Comparison of ENCODE assay signal across 19 cellular contexts in the genomic region with DNA sequence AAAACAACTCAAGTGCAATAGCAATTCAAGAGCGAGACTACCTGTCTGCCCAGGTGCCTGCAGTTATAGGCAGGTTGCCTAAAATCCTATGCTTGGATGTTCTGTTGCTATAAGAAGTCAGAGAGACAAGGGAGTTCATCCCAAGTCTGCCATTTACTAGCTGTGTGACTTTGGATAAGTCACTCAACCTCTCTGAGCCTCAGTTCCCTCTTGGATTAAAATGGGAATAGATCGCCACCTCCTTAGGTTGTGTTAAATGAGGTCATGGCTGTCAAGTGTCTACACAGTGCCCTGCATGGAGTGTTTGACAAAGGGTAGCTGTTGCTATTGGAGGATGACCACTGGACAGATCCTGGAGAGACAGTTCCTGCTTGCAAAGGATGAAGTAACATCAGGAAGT. TPM values are rescaled to one million over a fixed set of nuclear protein-coding genes. Genes with fewer than 3 reads are reported as not detected.
DNase-seq lines count a peak whose midpoint lies in the region; ATAC-seq, FAIRE-seq and TF ChIP-seq lines count a peak whose summit lies in the region.
"Had no signal": no experiment of that assay in that cellular context is flagged by ENCODE, and none has a peak within 500 bp of the region (broad histone marks: within the 10 kb centered on the region; RNA-seq: fewer than 3 reads in every experiment).

No MANE protein-coding gene starts in this region.

- H2BK12ac ChIP-seq in H9 (ENCODE audit: insufficient read length, low read depth, low read length), result no peak overlapping the region

- H4K5ac ChIP-seq in H9 (ENCODE audit: insufficient read length, low read depth, low read length), result no peak overlapping the region

- no peak for FAIRE-seq in pancreas (lab: Jason Lieb, UNC)
- FAIRE-seq: G401.6, H54, urothelium cell line had no signal

- H2BK120ac ChIP-seq in H9 (ENCODE audit: low read depth, low read length, poor library complexity, severe bottlenecking), result no peak overlapping the region

- no peaks in the 10 kb centered on the region for H3K36me3 ChIP-seq in pancreas

- peak overlapping the region; percentile 82 for H3K4me3 Mint-ChIP-seq in activated CD4-positive, alpha-beta T cell treated with anti-CD3 and anti-CD28 coated beads, Interleukin-2, amount 10 ng/mL, durations not matched to agents 24 days and 14 days
- peak overlapping the region; percentile 77 to 86; a peak in 4 of 5 replicates for H3K4me3 Mint-ChIP-seq in H9
- peak overlapping the region; percentile 82 for H3K4me3 Mint-ChIP-seq in activated naive CD8-positive, alpha-beta T cell treated with anti-CD3 and anti-CD28 coated beads, Interleukin-2, amount 10 ng/mL, durations not matched to agents 7 days and 5 days
- H3K4me3 Mint-ChIP-seq in natural killer cell treated with Interleukin-12 subunit alpha and Interleukin-12 subunit beta and Interleukin-15 and Interleukin-18, amount 100 ng/mL, for 72 hours, result peak overlapping the region; percentile 72

- no peak overlapping the region for H3K4me2 ChIP-seq in H9 (ENCODE audit: insufficient read depth, insufficient read length, low read length)

- no CpG with 5 or more reads among the region's 2 CpGs for WGBS in H9 (ENCODE audit: extremely low coverage, insufficient read length, low lambda C conversion rate)
- WGBS in pancreas, 2 donors, result 83 to 92% methylated on average over 2 of the region's 2 CpGs

- no peaks in the 10 kb centered on the region for H3K9me3 ChIP-seq in H9 (ENCODE audit: control insufficient read depth, low read depth, low read length)
- no peaks in the 10 kb centered on the region for H3K9me3 ChIP-seq in pancreas
- H3K9me3 ChIP-seq: stomach had no signal

- no peak for DNase-seq in activated CD4-positive, alpha-beta T cell treated with anti-CD3 and anti-CD28 coated beads, Interleukin-2, amount 10 ng/mL, durations not matched to agents 24 days and 14 days
- DNase-seq in activated CD4-positive, alpha-beta T cell treated with anti-CD3 and anti-CD28 coated beads for 4 hours, result no peak
- no peak for DNase-seq in H9
- no peak for DNase-seq in activated naive CD8-positive, alpha-beta T cell treated with anti-CD3 and anti-CD28 coated beads, Interleukin-2, amount 10 ng/mL, durations not matched to agents 7 days and 5 days
- no peak for DNase-seq in natural killer cell treated with Interleukin-12 subunit alpha and Interleukin-12 subunit beta and Interleukin-15 and Interleukin-18, amount 100 ng/mL, for 72 hours (ENCODE audit: low spot score)
- no peak for DNase-seq in NCI-H128 (lab: John Stamatoyannopoulos, UW; ENCODE audit: unreplicated experiment)
- no peak for DNase-seq in pancreas
- DNase-seq: caudate nucleus; effector memory CD4-positive, alpha-beta T cell; hypothalamus; IMR-90; NCI-H1105; NCI-H345; stomach; T-helper 9 cell had no signal

- no peak overlapping the region for H2BK20ac ChIP-seq in H9 (ENCODE audit: low read depth, low read length, poor library complexity, severe bottlenecking)

- H3K27me3 Mint-ChIP-seq in activated CD4-positive, alpha-beta T cell treated with anti-CD3 and anti-CD28 coated beads, Interleukin-2, amount 10 ng/mL, durations not matched to agents 24 days and 14 days, result peaks cover 37% of the 10 kb centered on the region
- peaks cover 18% of the 10 kb centered on the region for H3K27me3 Mint-ChIP-seq in H9 (ENCODE audit: low read depth)
- H3K27me3 Mint-ChIP-seq in activated naive CD8-positive, alpha-beta T cell treated with anti-CD3 and anti-CD28 coated beads, Interleukin-2, amount 10 ng/mL, durations not matched to agents 7 days and 5 days, result peaks cover 29% of the 10 kb centered on the region
- peaks cover 8% of the 10 kb centered on the region in 2 donors for H3K27me3 Mint-ChIP-seq in natural killer cell treated with Interleukin-12 subunit alpha and Interleukin-12 subunit beta and Interleukin-15 and Interleukin-18, amount 100 ng/mL, for 72 hours

- no peak overlapping the region for H4K8ac ChIP-seq in H9 (replicated peaks; ENCODE audit: insufficient read length, low read depth, low read length)

- H4K91ac ChIP-seq in H9 (ENCODE audit: insufficient read length, low read depth, low read length), result no peak overlapping the region

- H2AK5ac ChIP-seq in H9 (ENCODE audit: insufficient read length, low read length), result no peak overlapping the region

- H2AFZ ChIP-seq in H9 (ENCODE audit: low read length), result no peak overlapping the region

- H3K56ac ChIP-seq in H9 (ENCODE audit: insufficient read length, low read depth, low read length), result no peak overlapping the region

- H3K4me3 ChIP-seq in pancreas, result no peak overlapping the region

- H3K27ac Mint-ChIP-seq in activated CD4-positive, alpha-beta T cell treated with anti-CD3 and anti-CD28 coated beads, Interleukin-2, amount 10 ng/mL, durations not matched to agents 24 days and 14 days, result no peak overlapping the region
- H3K27ac Mint-ChIP-seq in H9, result no peak overlapping the region
- H3K27ac Mint-ChIP-seq in activated naive CD8-positive, alpha-beta T cell treated with anti-CD3 and anti-CD28 coated beads, Interleukin-2, amount 10 ng/mL, durations not matched to agents 7 days and 5 days, result peak overlapping the region; percentile 27
- peak overlapping the region; percentile 64 to 76 for H3K27ac Mint-ChIP-seq in natural killer cell treated with Interleukin-12 subunit alpha and Interleukin-12 subunit beta and Interleukin-15 and Interleukin-18, amount 100 ng/mL, for 72 hours

- peaks cover 12% of the 10 kb centered on the region for H3K23me2 ChIP-seq in H9 (ENCODE audit: insufficient read length, low read depth, low read length, poor library complexity, severe bottlenecking)

- peaks cover 5% of the 10 kb centered on the region for H3K36me3 Mint-ChIP-seq in activated CD4-positive, alpha-beta T cell treated with anti-CD3 and anti-CD28 coated beads, Interleukin-2, amount 10 ng/mL, durations not matched to agents 24 days and 14 days (ENCODE audit: low read depth)
- H3K36me3 Mint-ChIP-seq in H9 (ENCODE audit: insufficient read depth in 1 of 3, low read depth in 3 of 3), result peaks cover 0 to 3% (median 0%) of the 10 kb centered on the region in 3 experiments; a peak in 3 of 7 replicates
- no peaks in the 10 kb centered on the region for H3K36me3 Mint-ChIP-seq in activated naive CD8-positive, alpha-beta T cell treated with anti-CD3 and anti-CD28 coated beads, Interleukin-2, amount 10 ng/mL, durations not matched to agents 7 days and 5 days
- H3K36me3 Mint-ChIP-seq in natural killer cell treated with Interleukin-12 subunit alpha and Interleukin-12 subunit beta and Interleukin-15 and Interleukin-18, amount 100 ng/mL, for 72 hours, result no peaks in the 10 kb centered on the region

- no peaks in the 10 kb centered on the region for H3K9me3 Mint-ChIP-seq in activated CD4-positive, alpha-beta T cell treated with anti-CD3 and anti-CD28 coated beads, Interleukin-2, amount 10 ng/mL, durations not matched to agents 24 days and 14 days
- H3K9me3 Mint-ChIP-seq in H9, result no peaks in the 10 kb centered on the region
- no peaks in the 10 kb centered on the region for H3K9me3 Mint-ChIP-seq in activated naive CD8-positive, alpha-beta T cell treated with anti-CD3 and anti-CD28 coated beads, Interleukin-2, amount 10 ng/mL, durations not matched to agents 7 days and 5 days
- no peaks in the 10 kb centered on the region for H3K9me3 Mint-ChIP-seq in natural killer cell treated with Interleukin-12 subunit alpha and Interleukin-12 subunit beta and Interleukin-15 and Interleukin-18, amount 100 ng/mL, for 72 hours

- intact Hi-C loops in activated CD4-positive, alpha-beta T cell treated with anti-CD3 and anti-CD28 coated beads, Interleukin-2, amount 10 ng/mL, durations not matched to agents 24 days and 14 days (cut with micrococcal nuclease), result no loop called here
- intact Hi-C loops in pancreas (cut with DNase I), result no loop called here

- no peaks in the 10 kb centered on the region for H4K20me1 ChIP-seq in H9 (ENCODE audit: control insufficient read depth, insufficient read depth, insufficient read length)

- POLR2A ChIA-PET in activated naive CD8-positive, alpha-beta T cell treated with anti-CD3 and anti-CD28 coated beads, Interleukin-2, amount 10 ng/mL, durations not matched to agents 7 days and 5 days (lab: Charles Lee), result interaction anchor here (0.9 to 2.2 kb wide), 2 partner anchors 54 to 592 kb away, joined by 3 to 10 read pairs; partner anchors contain the start of genes LRSAM1, RPL12 and ZBTB43

- H3K4me1 ChIP-seq in H9 (ENCODE audit: insufficient read depth, low read length) (no peaks in the 10 kb centered on the region; the same call in 1 of the 2 replicates), pancreas (peaks cover 8 to 34% (median 19%) of the 10 kb centered on the region in 3 donors)

- H2BK5ac ChIP-seq in H9 (ENCODE audit: insufficient read length, low read length), result no peak overlapping the region

- no peak overlapping the region for H3K14ac ChIP-seq in H9 (ENCODE audit: insufficient read depth, low read length)

- H3T11ph ChIP-seq in H9 (ENCODE audit: low read length), result no peak overlapping the region

- no peak overlapping the region for H2BK15ac ChIP-seq in H9 (ENCODE audit: low read depth, low read length)

- no peak for ATAC-seq in activated naive CD8-positive, alpha-beta T cell treated with anti-CD3 and anti-CD28 coated beads, Interleukin-2, amount 10 ng/mL, durations not matched to agents 7 days and 5 days (ENCODE audit: low read depth)
- no peak for ATAC-seq in natural killer cell treated with Interleukin-12 subunit alpha and Interleukin-12 subunit beta and Interleukin-15 and Interleukin-18, amount 100 ng/mL, for 72 hours
- ATAC-seq in pancreas (no peak), HG03342 (IDR thresholded peaks at IDR 0.05; ENCODE audit: unreplicated experiment) (no peak)

- H3K27ac ChIP-seq in H9 (ENCODE audit: insufficient read length, low read depth, low read length) (no peak overlapping the region), pancreas (no peak overlapping the region)

- TF ChIP-seq CTCF in H9 (conservative IDR thresholded peaks at IDR 0.05) (no peak), pancreas (IDR thresholded peaks at IDR 0.05) (no peak)

- H3K79me2 ChIP-seq in H9 (ENCODE audit: insufficient read depth, low read length), result peaks cover 5% of the 10 kb centered on the region; the same call in 1 of the 2 replicates

- H3K27me3 ChIP-seq in H9 (ENCODE audit: insufficient read depth, low read length) (no peaks in the 10 kb centered on the region), pancreas (no peaks in the 10 kb centered on the region)

- H3K79me1 ChIP-seq in H9 (ENCODE audit: insufficient read depth, low read depth, low read length, poor library complexity, severe bottlenecking), result no peaks in the 10 kb centered on the region

- H3K18ac ChIP-seq in H9 (ENCODE audit: insufficient read length, low read depth, low read length), result no peak overlapping the region

- H3K4ac ChIP-seq in H9 (ENCODE audit: low read depth, low read length), result no peak overlapping the region

- no peak overlapping the region for H3K23ac ChIP-seq in H9 (ENCODE audit: insufficient read length, low read depth, low read length)

- peaks cover 22% of the 10 kb centered on the region for H3K4me1 Mint-ChIP-seq in activated CD4-positive, alpha-beta T cell treated with anti-CD3 and anti-CD28 coated beads, Interleukin-2, amount 10 ng/mL, durations not matched to agents 24 days and 14 days
- H3K4me1 Mint-ChIP-seq in H9, result peaks cover 30 to 40% of the 10 kb centered on the region in 2 experiments
- H3K4me1 Mint-ChIP-seq in activated naive CD8-positive, alpha-beta T cell treated with anti-CD3 and anti-CD28 coated beads, Interleukin-2, amount 10 ng/mL, durations not matched to agents 7 days and 5 days, result peaks cover 27% of the 10 kb centered on the region
- H3K4me1 Mint-ChIP-seq in natural killer cell treated with Interleukin-12 subunit alpha and Interleukin-12 subunit beta and Interleukin-15 and Interleukin-18, amount 100 ng/mL, for 72 hours (ENCODE audit: low read depth in 2 of 2), result peaks cover 18 to 19% of the 10 kb centered on the region in 2 donors

- H3K9ac ChIP-seq in H9 (ENCODE audit: extremely low read depth, insufficient read length, low read length), result no peak overlapping the region

RNA-seq across cellular contexts. Expression of gene ZBTB34, which starts 1.3 kb away (rescaled TPM):
- 7.0 and 7.6 TPM in 2 replicates for total RNA-seq in activated CD4-positive, alpha-beta T cell treated with anti-CD3 and anti-CD28 coated beads, Interleukin-2, amount 10 ng/mL, durations not matched to agents 24 days and 14 days
- 15.6 and 15.8 TPM in 2 replicates for total RNA-seq in H9 (2021)
- 10 to 100 TPM in 1 of 2 experiments, 1 to 10 TPM in 1; 9.8 to 10.5 TPM for total RNA-seq in activated naive CD8-positive, alpha-beta T cell treated with anti-CD3 and anti-CD28 coated beads, Interleukin-2, amount 10 ng/mL, durations not matched to agents 7 days and 5 days
- total RNA-seq in natural killer cell treated with Interleukin-12 subunit alpha and Interleukin-12 subunit beta and Interleukin-15 and Interleukin-18, amount 100 ng/mL, for 72 hours, result 10 to 100 TPM in 1 of 2 donors, 1 to 10 TPM in 1; 7.6 to 11.9 TPM
- 1 to 10 TPM; 2.4 to 6.3 (median 2.7) TPM for total RNA-seq in pancreas
- 1 to 10 TPM; 1.3 to 1.8 TPM for polyA plus RNA-seq in pancreas

RNA-seq across cellular contexts. Expression of gene ZBTB43, which starts 54.3 kb away (rescaled TPM):
- total RNA-seq in activated CD4-positive, alpha-beta T cell treated with anti-CD3 and anti-CD28 coated beads, Interleukin-2, amount 10 ng/mL, durations not matched to agents 24 days and 14 days, result 10.6 and 18.8 TPM in 2 replicates
- total RNA-seq in H9 (2021) (15.7 and 21.9 TPM in 2 replicates), pancreas (1 to 10 TPM; 4.6 to 8.5 (median 5.8) TPM)
- total RNA-seq in activated naive CD8-positive, alpha-beta T cell treated with anti-CD3 and anti-CD28 coated beads, Interleukin-2, amount 10 ng/mL, durations not matched to agents 7 days and 5 days, result 10 to 100 TPM; 23.0 to 29.4 TPM
- 10 to 100 TPM; 25.0 to 42.1 TPM for total RNA-seq in natural killer cell treated with Interleukin-12 subunit alpha and Interleukin-12 subunit beta and Interleukin-15 and Interleukin-18, amount 100 ng/mL, for 72 hours
- polyA plus RNA-seq in pancreas, result 1 to 10 TPM; 2.2 to 3.1 TPM

RNA-seq across cellular contexts. Expression of gene RALGPS1, which starts 55.5 kb away (rescaled TPM):
- total RNA-seq in activated CD4-positive, alpha-beta T cell treated with anti-CD3 and anti-CD28 coated beads, Interleukin-2, amount 10 ng/mL, durations not matched to agents 24 days and 14 days, result 1.7 and 2.0 TPM in 2 replicates
- total RNA-seq in H9 (2021) (17.8 and 18.6 TPM in 2 replicates), pancreas (10 to 100 TPM in 1 of 6 donors, 1 to 10 TPM in 5; 5.8 to 12.7 (median 9.3) TPM)
- total RNA-seq in activated naive CD8-positive, alpha-beta T cell treated with anti-CD3 and anti-CD28 coated beads, Interleukin-2, amount 10 ng/mL, durations not matched to agents 7 days and 5 days, result 1 to 10 TPM; 4.8 to 5.1 TPM
- total RNA-seq in natural killer cell treated with Interleukin-12 subunit alpha and Interleukin-12 subunit beta and Interleukin-15 and Interleukin-18, amount 100 ng/mL, for 72 hours, result 1 to 10 TPM; 4.4 to 7.0 TPM
- 10 to 100 TPM in 1 of 2 donors, 1 to 10 TPM in 1; 7.0 to 12.1 TPM for polyA plus RNA-seq in pancreas

Comparison
In these comparisons a context has a peak if more than half of its experiments do, and no peak if none do; other contexts are left out.
1. H3K27ac Mint-ChIP-seq: peak in activated naive CD8-positive, alpha-beta T cell treated with anti-CD3 and anti-CD28 coated beads, Interleukin-2, amount 10 ng/mL, durations not matched to agents 7 days and 5 days (single experiment) and natural killer cell treated with Interleukin-12 subunit alpha and Interleukin-12 subunit beta and Interleukin-15 and Interleukin-18, amount 100 ng/mL, for 72 hours (2 of 2); none in activated CD4-positive, alpha-beta T cell treated with anti-CD3 and anti-CD28 coated beads, Interleukin-2, amount 10 ng/mL, durations not matched to agents 24 days and 14 days (single experiment) and H9 (0 of 3).
2. Peak in every context shown above with its lines, with median percentiles within 50 percentile points of each other: H3K4me3 Mint-ChIP-seq.